In genomic region chr1:209232197-209232596, GRCh38 we compare ENCODE assay signal across 7 cellular contexts.
"Had no signal": no experiment of that assay in that cellular context is flagged by ENCODE, and none has a peak within 500 bp of the region (broad histone marks: within the 10 kb centered on the region; RNA-seq: fewer than 3 reads in every experiment).

No MANE protein-coding gene starts in this region.

- DNase-seq: GM23248, GOT3, H9, HCEC 1CT, HFFc6 had no signal

- H3K9me3 ChIP-seq: HAP-1 had no signal

- H3K4me1 ChIP-seq: HAP-1 had no signal

- H3K27ac Mint-ChIP-seq: H9, HFFc6 had no signal

- H3K4me3 Mint-ChIP-seq: H9, HFFc6 had no signal

- H2AFZ ChIP-seq: GM23248 had no signal

- H3K27ac ChIP-seq: GM23248 had no signal

- H3K4me3 ChIP-seq: GM23248, HAP-1 had no signal

- H3K36me3 ChIP-seq: HAP-1 had no signal

- ATAC-seq: HCT116 had no signal
